ENCODE assay signal across 17 cellular contexts in the genomic region with DNA sequence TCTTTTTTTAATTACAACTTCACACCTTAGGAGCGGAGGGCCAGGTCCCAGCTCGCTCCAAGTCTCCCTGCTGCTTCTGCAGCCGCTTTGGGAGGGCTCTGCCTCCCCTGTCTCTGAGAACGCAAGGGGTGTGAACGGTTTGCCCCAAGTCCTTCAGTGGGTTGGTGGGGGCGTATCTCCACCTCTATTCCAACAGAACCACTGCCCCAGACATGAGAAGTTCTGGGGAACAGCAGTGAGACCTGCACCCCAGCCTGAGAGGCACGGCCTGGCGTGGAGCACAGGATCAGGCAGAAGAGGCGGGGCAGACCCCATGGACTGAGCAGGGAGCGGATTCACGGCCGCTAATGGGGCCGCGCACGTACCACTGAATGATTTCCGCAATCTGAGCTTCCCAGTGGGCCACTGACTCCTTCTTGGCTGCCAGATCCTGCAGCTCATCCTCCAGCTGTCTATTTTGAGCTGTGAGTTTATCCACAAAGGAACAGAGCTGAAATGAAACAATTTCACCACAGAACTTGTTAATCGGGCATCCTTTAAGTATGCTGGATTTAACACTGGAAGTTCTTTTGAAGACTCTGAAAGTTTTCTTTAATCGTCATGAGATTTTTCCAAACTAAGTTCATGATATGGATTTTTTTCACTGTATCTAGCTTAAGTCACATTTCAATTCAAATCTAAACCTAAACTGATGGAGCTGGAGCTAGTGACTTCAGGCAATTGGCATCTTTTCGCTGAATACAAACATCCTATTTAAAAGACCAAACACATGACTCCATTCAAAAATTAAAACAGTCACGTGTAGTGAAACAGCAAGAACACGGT. TPM values are rescaled to one million over a fixed set of nuclear protein-coding genes. Genes with fewer than 3 reads are reported as not detected.
DNase-seq lines count a peak whose midpoint lies in the region; ATAC-seq and TF ChIP-seq lines count a peak whose summit lies in the region.
"Had no signal": no experiment of that assay in that cellular context is flagged by ENCODE, and none has a peak within 500 bp of the region (broad histone marks: within the 10 kb centered on the region; RNA-seq: fewer than 3 reads in every experiment).

No MANE protein-coding gene starts in this region.

- H3K27ac ChIP-seq in dorsolateral prefrontal cortex = peak overlapping the region in 58 of 59 donors; percentile 3 to 88 (median 72)
- H3K27ac ChIP-seq in aorta (ENCODE audit: low read depth in 1 of 2, low read length in 2 of 2) = no peak overlapping the region

- H3K4me3 Mint-ChIP-seq in activated CD8-positive, alpha-beta memory T cell treated with anti-CD3 and anti-CD28 coated beads, Interleukin-2, amount 10 ng/mL, durations not matched to agents 7 days and 5 days = no peak overlapping the region
- H3K4me3 Mint-ChIP-seq: CD4-positive, CD25-positive, alpha-beta regulatory T cell had no signal

- no peaks in the 10 kb centered on the region for H3K9me3 ChIP-seq in aorta (ENCODE audit: control insufficient read depth, low read length)
- H3K9me3 ChIP-seq: MG63 had no signal

- no peak for ATAC-seq in aorta (ENCODE audit: low FRiP score)
- ATAC-seq in activated CD8-positive, alpha-beta memory T cell treated with anti-CD3 and anti-CD28 coated beads, Interleukin-2, amount 10 ng/mL, durations not matched to agents 7 days and 5 days = no peak

- H3K36me3 ChIP-seq in aorta (ENCODE audit: control insufficient read depth in 1 of 2, insufficient read depth in 2 of 2, low read length in 1 of 2) = peaks cover 0 to 26% of the 10 kb centered on the region in 2 donors

- TF ChIP-seq CTCF in dorsolateral prefrontal cortex (IDR thresholded peaks at IDR 0.05 in 54 of 56, conservative IDR thresholded peaks at IDR 0.05 in 2 of 56; ENCODE audit: low read depth in 1 of 56, partially characterized antibody in 56 of 56) = no peak

- H3K4me1 ChIP-seq in aorta (ENCODE audit: control insufficient read depth in 1 of 2, insufficient read depth in 2 of 2, low read length in 2 of 2) = no peaks in the 10 kb centered on the region

- no peaks in the 10 kb centered on the region for H3K4me1 Mint-ChIP-seq in activated CD8-positive, alpha-beta memory T cell treated with anti-CD3 and anti-CD28 coated beads, Interleukin-2, amount 10 ng/mL, durations not matched to agents 7 days and 5 days
- H3K4me1 Mint-ChIP-seq: CD4-positive, CD25-positive, alpha-beta regulatory T cell had no signal

- CTCF ChIA-PET in activated CD8-positive, alpha-beta memory T cell treated with anti-CD3 and anti-CD28 coated beads, Interleukin-2, amount 10 ng/mL, durations not matched to agents 7 days and 5 days (lab: Charles Lee) = no interaction called here

- DNase-seq in dorsolateral prefrontal cortex (peak in 1 of 10 donors; percentile 26), medulla oblongata (ENCODE audit: extremely low spot score) (peak; percentile 31), skeletal muscle cell (ENCODE audit: low read depth) (peak; percentile 47), aorta (peak; percentile 31 to 55), glomerular visceral epithelial cell (ENCODE audit: extremely low spot score) (no peak), CD1c-positive myeloid dendritic cell (ENCODE audit: extremely low spot score) (no peak)
- DNase-seq in activated CD8-positive, alpha-beta memory T cell treated with anti-CD3 and anti-CD28 coated beads, Interleukin-2, amount 10 ng/mL, durations not matched to agents 7 days and 5 days = no peak
- DNase-seq: ACHN; CD4-positive, CD25-positive, alpha-beta regulatory T cell; EL; H7; MG63; NCI-H1092; NCI-H2107; NCI-H345; NCI-H526; SHP77 had no signal

- H3K36me3 Mint-ChIP-seq in activated CD8-positive, alpha-beta memory T cell treated with anti-CD3 and anti-CD28 coated beads, Interleukin-2, amount 10 ng/mL, durations not matched to agents 7 days and 5 days = no peaks in the 10 kb centered on the region

- WGBS in aorta, 2 donors = 91 to 92% methylated on average over 19 to 21 of the region's 21 CpGs

- no peak overlapping the region for H3K27ac Mint-ChIP-seq in activated CD8-positive, alpha-beta memory T cell treated with anti-CD3 and anti-CD28 coated beads, Interleukin-2, amount 10 ng/mL, durations not matched to agents 7 days and 5 days
- H3K27ac Mint-ChIP-seq: CD4-positive, CD25-positive, alpha-beta regulatory T cell had no signal

- no peaks in the 10 kb centered on the region for H3K9me3 Mint-ChIP-seq in activated CD8-positive, alpha-beta memory T cell treated with anti-CD3 and anti-CD28 coated beads, Interleukin-2, amount 10 ng/mL, durations not matched to agents 7 days and 5 days (ENCODE audit: low read depth)
- H3K9me3 Mint-ChIP-seq: CD4-positive, CD25-positive, alpha-beta regulatory T cell had no signal

- no peaks in the 10 kb centered on the region for H3K27me3 Mint-ChIP-seq in activated CD8-positive, alpha-beta memory T cell treated with anti-CD3 and anti-CD28 coated beads, Interleukin-2, amount 10 ng/mL, durations not matched to agents 7 days and 5 days
- H3K27me3 Mint-ChIP-seq: CD4-positive, CD25-positive, alpha-beta regulatory T cell had no signal

- H3K4me3 ChIP-seq in dorsolateral prefrontal cortex = peak overlapping the region in 1 of 59 donors; percentile 2
- H3K4me3 ChIP-seq in skeletal muscle cell (ENCODE audit: low read depth, low read length) = no peak overlapping the region
- H3K4me3 ChIP-seq in aorta (ENCODE audit: low read length in 2 of 2) = no peak overlapping the region
- H3K4me3 ChIP-seq: MG63 had no signal

- intact Hi-C loops in dorsolateral prefrontal cortex (cut with DNase I) (no loop called here), aorta (cut with DNase I) (no loop called here)

- no peaks in the 10 kb centered on the region for H3K27me3 ChIP-seq in dorsolateral prefrontal cortex
- H3K27me3 ChIP-seq in aorta (ENCODE audit: control insufficient read depth in 1 of 2, insufficient read depth in 2 of 2, low read length in 1 of 2) = no peaks in the 10 kb centered on the region
- H3K27me3 ChIP-seq: MG63 had no signal

RNA-seq across cellular contexts. Expression of a gene that starts 44.4 kb away (rescaled TPM):
- total RNA-seq in dorsolateral prefrontal cortex (1 to 10 TPM in 21 of 120 experiments, under 1 TPM in 75, not detected in 24; 0.18 to 3.8 (median 0.56) TPM), aorta (under 1 TPM; 0.16 to 0.48 TPM)
- 1 to 10 TPM in 1 of 2 donors, under 1 TPM in 1; 0.20 to 8.8 TPM for polyA plus RNA-seq in aorta
- total RNA-seq in activated CD8-positive, alpha-beta memory T cell treated with anti-CD3 and anti-CD28 coated beads, Interleukin-2, amount 10 ng/mL, durations not matched to agents 7 days and 5 days = under 1 TPM; 0.35 to 0.53 TPM

Comparison
In these comparisons a context has a peak if more than half of its experiments do, and no peak if none do; other contexts are left out.
1. DNase-seq: peak in medulla oblongata (single experiment), skeletal muscle cell (single experiment) and aorta (2 of 2); none in activated CD8-positive, alpha-beta memory T cell treated with anti-CD3 and anti-CD28 coated beads, Interleukin-2, amount 10 ng/mL, durations not matched to agents 7 days and 5 days (single experiment), glomerular visceral epithelial cell (single experiment) and CD1c-positive myeloid dendritic cell (single experiment).
2. H3K27ac ChIP-seq: peak in dorsolateral prefrontal cortex (58 of 59); none in aorta (0 of 2).